Comparison of ENCODE assay signal across 8 cellular contexts in genomic region chr19:48152552-48152951, GRCh38. TPM values are rescaled to one million over a fixed set of nuclear protein-coding genes. Genes with fewer than 3 reads are reported as not detected.
DNase-seq lines count a peak whose midpoint lies in the region; ATAC-seq, FAIRE-seq and TF ChIP-seq lines count a peak whose summit lies in the region.

No MANE protein-coding gene starts in this region.

- no peak overlapping the region for H3K27ac Mint-ChIP-seq in stimulated activated memory B cell treated with anti-CD40 and anti-IgM and Interleukin-4, amounts not matched to agents 10 μg/mL and 1 μg/mL and 100 μg/mL, for 72 hours

- H3K36me3 ChIP-seq in keratinocyte (ENCODE audit: control insufficient read depth in 2 of 2, extremely low read depth in 1 of 2, insufficient read depth in 2 of 2, low read length in 2 of 2), result peaks cover 2 to 4% of the 10 kb centered on the region in 2 experiments

- DNase-seq in GM12864 (ENCODE audit: low read depth) (no peak), NCI-H1436 (lab: John Stamatoyannopoulos, UW) (peak; percentile 54), T47D (ENCODE audit: low read depth in 1 of 2, low spot score in 1 of 2) (peak; percentile 31 to 55), keratinocyte (ENCODE audit: low read depth, low spot score) (no peak)
- peak; percentile 57 for DNase-seq in stimulated activated CD4-positive, alpha-beta T cell treated with anti-CD3 and anti-CD28 coated beads, Interleukin-1b, Interleukin-23, amount 100 ng/mL, for 48 hours

- dilution Hi-C loops in keratinocyte (cut with MboI; ENCODE audit: extremely low pct_ligation_motif_present, low sequenced_read_pairs), result no loop called here

- H3K27me3 ChIP-seq in keratinocyte (ENCODE audit: control insufficient read depth, extremely low read depth, insufficient read depth, low read length), result no peaks in the 10 kb centered on the region

- no peaks in the 10 kb centered on the region for H3K9me3 ChIP-seq in keratinocyte (ENCODE audit: control insufficient read depth, low read depth, low read length)

- no peak overlapping the region for H3K4me3 Mint-ChIP-seq in stimulated activated memory B cell treated with anti-CD40 and anti-IgM and Interleukin-4, amounts not matched to agents 10 μg/mL and 1 μg/mL and 100 μg/mL, for 72 hours

- in situ Hi-C loops in T47D (cut with HindIII; ENCODE audit: low pct_unique_long_range_greater_than_20kb, low sequenced_read_pairs), result no loop called here

- H3K4me2 ChIP-seq in keratinocyte (ENCODE audit: control insufficient read depth, extremely low read depth, insufficient read depth, low read depth, low read length), result no peak overlapping the region

- H3K9me1 ChIP-seq in keratinocyte (ENCODE audit: control insufficient read depth, extremely low read depth, insufficient read depth, low read length), result no peaks in the 10 kb centered on the region

- H3K4me1 ChIP-seq in keratinocyte (ENCODE audit: control insufficient read depth, extremely low read depth, insufficient read depth, low read length), result no peaks in the 10 kb centered on the region

- no peaks in the 10 kb centered on the region for H4K20me1 ChIP-seq in keratinocyte (ENCODE audit: control insufficient read depth, extremely low read depth, insufficient read depth, low read length)

- H2AFZ ChIP-seq in keratinocyte (ENCODE audit: control insufficient read depth, low read length), result no peak overlapping the region

- peak; percentile 72 for TF ChIP-seq CTCF in GM12864 (IDR thresholded peaks at IDR 0.05; ENCODE audit: low read depth, low read length, missing control alignments)
- TF ChIP-seq CTCF in VCaP (conservative IDR thresholded peaks at IDR 0.05), result peak; percentile 90
- peak; percentile 57 to 75 (median 67) for TF ChIP-seq CTCF in keratinocyte (optimal IDR thresholded peaks at IDR 0.05 in 1 of 3, IDR thresholded peaks at IDR 0.05 in 1 of 3, conservative IDR thresholded peaks at IDR 0.05 in 1 of 3; ENCODE audit: extremely low read depth in 1 of 3, insufficient read depth in 2 of 3, low read length in 3 of 3)

- no peaks in the 10 kb centered on the region for H3K4me1 Mint-ChIP-seq in stimulated activated memory B cell treated with anti-CD40 and anti-IgM and Interleukin-4, amounts not matched to agents 10 μg/mL and 1 μg/mL and 100 μg/mL, for 72 hours

- H3K27ac ChIP-seq in VCaP, result peak overlapping the region; percentile 83
- H3K27ac ChIP-seq in keratinocyte (ENCODE audit: control insufficient read depth, insufficient read depth, low read length), result no peak overlapping the region

- H3K27me3 Mint-ChIP-seq in stimulated activated memory B cell treated with anti-CD40 and anti-IgM and Interleukin-4, amounts not matched to agents 10 μg/mL and 1 μg/mL and 100 μg/mL, for 72 hours, result no peaks in the 10 kb centered on the region

- no peaks in the 10 kb centered on the region for H3K9me3 Mint-ChIP-seq in stimulated activated memory B cell treated with anti-CD40 and anti-IgM and Interleukin-4, amounts not matched to agents 10 μg/mL and 1 μg/mL and 100 μg/mL, for 72 hours

- peaks cover 43% of the 10 kb centered on the region for H3K36me3 Mint-ChIP-seq in stimulated activated memory B cell treated with anti-CD40 and anti-IgM and Interleukin-4, amounts not matched to agents 10 μg/mL and 1 μg/mL and 100 μg/mL, for 72 hours

- H3K4me3 ChIP-seq in GM12864 (ENCODE audit: low read depth, low read length) (no peak overlapping the region), keratinocyte (ENCODE audit: control insufficient read depth in 2 of 3, extremely low read depth in 1 of 3, insufficient read depth in 2 of 3, low read depth in 1 of 3, low read length in 3 of 3) (no peak overlapping the region)

- no peaks in the 10 kb centered on the region for H3K79me2 ChIP-seq in keratinocyte (ENCODE audit: control insufficient read depth, insufficient read depth, low read length)

- FAIRE-seq in keratinocyte (lab: Jason Lieb, UNC), result peak; percentile 60

- ATAC-seq in stimulated activated memory B cell treated with anti-CD40 and anti-IgM and Interleukin-4, amounts not matched to agents 10 μg/mL and 1 μg/mL and 100 μg/mL, for 72 hours, result no peak
- no peak for ATAC-seq in HG03025 (IDR thresholded peaks at IDR 0.05; ENCODE audit: low FRiP score, unreplicated experiment)

- H3K9ac ChIP-seq in keratinocyte (ENCODE audit: control insufficient read depth, extremely low read depth, insufficient read depth, low read length), result no peak overlapping the region

RNA-seq across cellular contexts. Expression of gene LIG1, which starts 17.6 kb away (rescaled TPM):
- 10.6 to 19.0 TPM (median 16.5 TPM) in 3 replicates for polyA plus RNA-seq in keratinocyte
- 14.2 TPM for polyA plus RNA-seq in keratinocyte (2011; ENCODE audit: low read depth)
- 5.1 and 8.2 TPM in 2 replicates for polyA plus RNA-seq in keratinocyte (2011; cell fraction: cytosol; rRNA removed)
- polyA plus RNA-seq in keratinocyte (2011; cell fraction: nucleus; rRNA removed), result 20.7 and 27.7 TPM in 2 replicates
- 7.5 and 26.6 TPM in 2 replicates for polyA plus RNA-seq in keratinocyte (2012; ENCODE audit: low replicate concordance)
- polyA minus RNA-seq in keratinocyte, result 7.5 to 36.5 TPM (median 19.8 TPM) in 3 replicates
- polyA minus RNA-seq in keratinocyte (2011; cell fraction: cytosol; rRNA and poly(A)+ RNA removed), result 17.3 TPM
- polyA minus RNA-seq in keratinocyte (2011; cell fraction: nucleus; rRNA and poly(A)+ RNA removed), result 12.3 and 14.5 TPM in 2 replicates

RNA-seq across cellular contexts. Expression of gene ZSWIM9, which starts 17.9 kb away (rescaled TPM):
- 0.28 to 0.46 TPM (median 0.41 TPM) in 3 replicates for polyA plus RNA-seq in keratinocyte
- polyA plus RNA-seq in keratinocyte (2011; ENCODE audit: low read depth), result 0.40 TPM
- polyA plus RNA-seq in keratinocyte (2011; cell fraction: cytosol; rRNA removed), result 0.26 and 1.1 TPM in 2 replicates
- 1.5 and 2.1 TPM in 2 replicates for polyA plus RNA-seq in keratinocyte (2011; cell fraction: nucleus; rRNA removed)
- 1.5 and 5.2 TPM in 2 replicates for polyA plus RNA-seq in keratinocyte (2012; ENCODE audit: low replicate concordance)
- 0.06 to 0.43 TPM (median 0.16 TPM) in 3 replicates for polyA minus RNA-seq in keratinocyte
- polyA minus RNA-seq in keratinocyte (2011; cell fraction: cytosol; rRNA and poly(A)+ RNA removed), result 1.9 TPM
- polyA minus RNA-seq in keratinocyte (2011; cell fraction: nucleus; rRNA and poly(A)+ RNA removed), result 1.1 and 1.2 TPM in 2 replicates

RNA-seq across cellular contexts. Expression of gene PLA2G4C, which starts 41.9 kb away (rescaled TPM):
- 0.35 to 1.3 TPM (median 0.56 TPM) in 3 replicates for polyA plus RNA-seq in keratinocyte
- 3.6 TPM for polyA plus RNA-seq in keratinocyte (2011; ENCODE audit: low read depth)
- 1.2 TPM in 2 replicates for polyA plus RNA-seq in keratinocyte (2011; cell fraction: cytosol; rRNA removed)
- 1.8 and 2.7 TPM in 2 replicates for polyA plus RNA-seq in keratinocyte (2011; cell fraction: nucleus; rRNA removed)
- polyA plus RNA-seq in keratinocyte (2012; ENCODE audit: low replicate concordance), result 1.8 and 3.5 TPM in 2 replicates
- 0.16 to 1.2 TPM (median 0.56 TPM) in 3 replicates for polyA minus RNA-seq in keratinocyte
- polyA minus RNA-seq in keratinocyte (2011; cell fraction: cytosol; rRNA and poly(A)+ RNA removed), result not detected
- polyA minus RNA-seq in keratinocyte (2011; cell fraction: nucleus; rRNA and poly(A)+ RNA removed), result 4.7 and 5.0 TPM in 2 replicates

Comparison
In these comparisons a context has a peak if more than half of its experiments do, and no peak if none do; other contexts are left out.
1. DNase-seq: peak in NCI-H1436 (single experiment), T47D (2 of 2) and stimulated activated CD4-positive, alpha-beta T cell treated with anti-CD3 and anti-CD28 coated beads, Interleukin-1b, Interleukin-23, amount 100 ng/mL, for 48 hours (single experiment); none in GM12864 (single experiment) and keratinocyte (single experiment).
2. Peak in every context shown above with its lines, with median percentiles within 50 percentile points of each other: CTCF ChIP-seq.